Comparison of ENCODE assay signal across 8 cellular contexts in genomic region chr5:177351392-177352329, GRCh38. TPM values are rescaled to one million over a fixed set of nuclear protein-coding genes. Genes with fewer than 3 reads are reported as not detected.
A peak's percentile ranks its signal among the peaks of the same experiment; 100 is the strongest.
DNase-seq lines count a peak whose midpoint lies in the region; ATAC-seq and TF ChIP-seq lines count a peak whose summit lies in the region.

LMAN2 (minus strand) TSS chr5:177351668; CDS start chr5:177351647, 21 bp downstream.

- no peaks in the 10 kb centered on the region for H3K27me3 ChIP-seq in kidney epithelial cell (ENCODE audit: control insufficient read depth, insufficient read depth, low read length)

- DNase-seq in AG09319 (ENCODE audit: extremely low read depth, low read depth) (peak; percentile 90), NCI-H460 (ENCODE audit: extremely low read depth, low read depth) (peak; percentile 96), cerebellar nuclear complex (lab: John Stamatoyannopoulos, UW) (peak; percentile 80 to 81), kidney epithelial cell (ENCODE audit: low read depth) (peak; percentile 71)
- DNase-seq in activated CD4-positive, CD25-positive, alpha-beta regulatory T cell treated with anti-CD3 and anti-CD28 coated beads, Interleukin-2, amount 50 U/mL, for 72 hours = peak; percentile 86
- peak; percentile 87 to 88 for DNase-seq in stimulated activated CD4-positive, alpha-beta T cell treated with anti-CD3 and anti-CD28 coated beads, Interleukin-15, amount 100 ng/mL, for 48 hours (ENCODE audit: low read depth in 2 of 2)

- ATAC-seq in GM19035 (IDR thresholded peaks at IDR 0.05; ENCODE audit: unreplicated experiment) (peak; percentile 94), HG03378 (IDR thresholded peaks at IDR 0.05; ENCODE audit: unreplicated experiment) (peak; percentile 81)

- TF ChIP-seq CTCF in AG09319 (IDR thresholded peaks at IDR 0.05; ENCODE audit: low read depth, low read length) (no peak), kidney epithelial cell (IDR thresholded peaks at IDR 0.05; ENCODE audit: insufficient read depth, low read length, poor library complexity, severe bottlenecking) (no peak)

- no peaks in the 10 kb centered on the region for H3K36me3 ChIP-seq in kidney epithelial cell (ENCODE audit: control insufficient read depth, insufficient read depth, low read length)

- H3K4me3 ChIP-seq in kidney epithelial cell (ENCODE audit: low read depth, low read length) = peak within 1 kb of the TSS; percentile 85

RNA-seq across cellular contexts. Expression of gene LMAN2, which starts in this region (rescaled TPM):
- 274 and 278 TPM in 2 replicates for total RNA-seq in NCI-H460 (2014; rRNA removed; shearing (Covaris generic))
- polyA plus RNA-seq in NCI-H460 (2014; cell fraction: nucleus; rRNA removed) = 659 and 705 TPM in 2 replicates
- total RNA-seq in kidney epithelial cell = 279 and 308 TPM in 2 replicates

Comparison
In these comparisons a context has a peak if more than half of its experiments do, and no peak if none do; other contexts are left out.
1. Peak in every context shown above with its lines: DNase-seq, ATAC-seq and H3K4me3 ChIP-seq.